ENCODE assay signal across 1 cellular context in the genomic region with DNA sequence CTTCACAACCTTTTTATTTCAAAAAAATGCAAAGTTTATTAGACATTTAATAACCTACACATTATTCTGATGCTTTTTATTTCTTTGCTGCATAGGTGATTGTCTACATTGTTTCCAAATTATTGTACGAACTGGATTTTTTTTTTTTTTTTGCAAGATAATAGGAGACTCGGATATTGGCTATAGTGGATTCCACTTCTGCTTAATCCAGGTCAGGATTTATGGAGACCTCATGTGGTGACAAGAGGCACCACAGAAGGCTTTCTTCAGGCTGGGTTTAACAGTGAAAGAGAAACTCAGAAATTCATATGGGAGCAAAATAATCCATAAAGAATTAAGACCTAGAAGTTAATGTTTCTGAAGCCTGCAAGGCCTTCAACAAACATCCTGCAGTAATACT.
TF ChIP-seq lines count a peak whose summit lies in the region.

No MANE protein-coding gene starts in this region.

TF ChIP-seq in IMR-90, 13 proteins besides CTCF, POLR2A, EP300 and RAD21:
- TF ChIP-seq SMC3 (IDR thresholded peaks at IDR 0.05; ENCODE audit: low read depth, low read length) (peak; percentile 51; the same call in 1 of the 2 replicates), BHLHE40 (IDR thresholded peaks at IDR 0.05; ENCODE audit: low read depth, low read length) (no peak)
- TF ChIP-seq, protein P1, sequence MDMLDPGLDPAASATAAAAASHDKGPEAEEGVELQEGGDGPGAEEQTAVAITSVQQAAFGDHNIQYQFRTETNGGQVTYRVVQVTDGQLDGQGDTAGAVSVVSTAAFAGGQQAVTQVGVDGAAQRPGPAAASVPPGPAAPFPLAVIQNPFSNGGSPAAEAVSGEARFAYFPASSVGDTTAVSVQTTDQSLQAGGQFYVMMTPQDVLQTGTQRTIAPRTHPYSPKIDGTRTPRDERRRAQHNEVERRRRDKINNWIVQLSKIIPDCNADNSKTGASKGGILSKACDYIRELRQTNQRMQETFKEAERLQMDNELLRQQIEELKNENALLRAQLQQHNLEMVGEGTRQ (IDR thresholded peaks at IDR 0.05; ENCODE audit: low read depth, low read length) = no peak
